ENCODE assay signal across 1 cellular context in the genomic region with DNA sequence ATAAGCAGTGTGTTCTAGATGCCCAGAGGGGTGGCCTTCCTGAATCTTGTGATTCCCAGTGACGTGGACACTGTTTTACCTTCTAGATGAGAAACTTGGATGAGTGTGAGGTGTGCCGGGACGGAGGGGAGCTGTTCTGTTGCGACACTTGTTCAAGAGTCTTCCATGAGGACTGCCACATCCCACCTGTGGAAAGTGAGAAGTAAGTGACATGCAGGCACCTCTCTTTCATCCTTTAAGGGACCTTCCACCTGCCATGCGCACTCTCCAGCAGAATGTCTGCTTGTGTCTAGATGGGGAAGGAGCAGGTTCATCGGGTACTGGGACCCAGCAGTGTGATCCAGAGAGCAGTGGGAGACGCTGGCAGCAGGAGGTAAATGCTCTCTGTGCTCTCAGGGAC.
TF ChIP-seq lines count a peak whose summit lies in the region.

No MANE protein-coding gene starts in this region.

TF ChIP-seq in HepG2, 621 proteins besides CTCF, POLR2A, EP300 and RAD21:
- TF ChIP-seq, protein P1, sequence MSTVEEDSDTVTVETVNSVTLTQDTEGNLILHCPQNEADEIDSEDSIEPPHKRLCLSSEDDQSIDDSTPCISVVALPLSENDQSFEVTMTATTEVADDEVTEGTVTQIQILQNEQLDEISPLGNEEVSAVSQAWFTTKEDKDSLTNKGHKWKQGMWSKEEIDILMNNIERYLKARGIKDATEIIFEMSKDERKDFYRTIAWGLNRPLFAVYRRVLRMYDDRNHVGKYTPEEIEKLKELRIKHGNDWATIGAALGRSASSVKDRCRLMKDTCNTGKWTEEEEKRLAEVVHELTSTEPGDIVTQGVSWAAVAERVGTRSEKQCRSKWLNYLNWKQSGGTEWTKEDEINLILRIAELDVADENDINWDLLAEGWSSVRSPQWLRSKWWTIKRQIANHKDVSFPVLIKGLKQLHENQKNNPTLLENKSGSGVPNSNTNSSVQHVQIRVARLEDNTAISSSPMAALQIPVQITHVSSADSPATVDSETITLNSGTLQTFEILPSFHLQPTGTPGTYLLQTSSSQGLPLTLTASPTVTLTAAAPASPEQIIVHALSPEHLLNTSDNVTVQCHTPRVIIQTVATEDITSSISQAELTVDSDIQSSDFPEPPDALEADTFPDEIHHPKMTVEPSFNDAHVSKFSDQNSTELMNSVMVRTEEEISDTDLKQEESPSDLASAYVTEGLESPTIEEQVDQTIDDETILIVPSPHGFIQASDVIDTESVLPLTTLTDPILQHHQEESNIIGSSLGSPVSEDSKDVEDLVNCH (CRISPR knock-in tag; IDR thresholded peaks at IDR 0.05) = no peak
- no peak for TF ChIP-seq ARID4A (CRISPR knock-in tag; IDR thresholded peaks at IDR 0.05; ENCODE audit: borderline replicate concordance)
- TF ChIP-seq GABPB1 (CRISPR knock-in tag; IDR thresholded peaks at IDR 0.05) = no peak
- no peak for TF ChIP-seq HOXA5 (CRISPR knock-in tag; IDR thresholded peaks at IDR 0.05)
- TF ChIP-seq ZNF160 (CRISPR knock-in tag; IDR thresholded peaks at IDR 0.05) = no peak
- TF ChIP-seq TBP (CRISPR knock-in tag; IDR thresholded peaks at IDR 0.05) = no peak
- TF ChIP-seq THYN1 (CRISPR knock-in tag; IDR thresholded peaks at IDR 0.05; ENCODE audit: borderline replicate concordance, low read depth) = no peak
- no peak for TF ChIP-seq PHF8 (CRISPR knock-in tag; IDR thresholded peaks at IDR 0.05)
- no peak for TF ChIP-seq ZNF839 (CRISPR knock-in tag; IDR thresholded peaks at IDR 0.05; ENCODE audit: borderline replicate concordance)
- no peak for TF ChIP-seq PLRG1 (conservative IDR thresholded peaks at IDR 0.05)
- no peak for TF ChIP-seq GABPA (IDR thresholded peaks at IDR 0.05; ENCODE audit: low read depth, low read length)
- no peak for TF ChIP-seq GABPA (CRISPR knock-in tag; IDR thresholded peaks at IDR 0.05; ENCODE audit: low read depth)
- TF ChIP-seq, protein P2, sequence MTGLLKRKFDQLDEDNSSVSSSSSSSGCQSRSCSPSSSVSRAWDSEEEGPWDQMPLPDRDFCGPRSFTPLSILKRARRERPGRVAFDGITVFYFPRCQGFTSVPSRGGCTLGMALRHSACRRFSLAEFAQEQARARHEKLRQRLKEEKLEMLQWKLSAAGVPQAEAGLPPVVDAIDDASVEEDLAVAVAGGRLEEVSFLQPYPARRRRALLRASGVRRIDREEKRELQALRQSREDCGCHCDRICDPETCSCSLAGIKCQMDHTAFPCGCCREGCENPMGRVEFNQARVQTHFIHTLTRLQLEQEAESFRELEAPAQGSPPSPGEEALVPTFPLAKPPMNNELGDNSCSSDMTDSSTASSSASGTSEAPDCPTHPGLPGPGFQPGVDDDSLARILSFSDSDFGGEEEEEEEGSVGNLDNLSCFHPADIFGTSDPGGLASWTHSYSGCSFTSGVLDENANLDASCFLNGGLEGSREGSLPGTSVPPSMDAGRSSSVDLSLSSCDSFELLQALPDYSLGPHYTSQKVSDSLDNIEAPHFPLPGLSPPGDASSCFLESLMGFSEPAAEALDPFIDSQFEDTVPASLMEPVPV (CRISPR knock-in tag; IDR thresholded peaks at IDR 0.05) = no peak
- no peak for TF ChIP-seq ZFYVE20 (CRISPR knock-in tag; IDR thresholded peaks at IDR 0.05; ENCODE audit: borderline replicate concordance, low read depth)
- TF ChIP-seq ZNF75D (CRISPR knock-in tag; IDR thresholded peaks at IDR 0.05; ENCODE audit: borderline replicate concordance) = no peak
- TF ChIP-seq HDAC1 (CRISPR knock-in tag; IDR thresholded peaks at IDR 0.05) = no peak
- TF ChIP-seq ZNF205 (CRISPR knock-in tag; IDR thresholded peaks at IDR 0.05) = no peak
